ENCODE assay signal across 10 cellular contexts in the genomic region with DNA sequence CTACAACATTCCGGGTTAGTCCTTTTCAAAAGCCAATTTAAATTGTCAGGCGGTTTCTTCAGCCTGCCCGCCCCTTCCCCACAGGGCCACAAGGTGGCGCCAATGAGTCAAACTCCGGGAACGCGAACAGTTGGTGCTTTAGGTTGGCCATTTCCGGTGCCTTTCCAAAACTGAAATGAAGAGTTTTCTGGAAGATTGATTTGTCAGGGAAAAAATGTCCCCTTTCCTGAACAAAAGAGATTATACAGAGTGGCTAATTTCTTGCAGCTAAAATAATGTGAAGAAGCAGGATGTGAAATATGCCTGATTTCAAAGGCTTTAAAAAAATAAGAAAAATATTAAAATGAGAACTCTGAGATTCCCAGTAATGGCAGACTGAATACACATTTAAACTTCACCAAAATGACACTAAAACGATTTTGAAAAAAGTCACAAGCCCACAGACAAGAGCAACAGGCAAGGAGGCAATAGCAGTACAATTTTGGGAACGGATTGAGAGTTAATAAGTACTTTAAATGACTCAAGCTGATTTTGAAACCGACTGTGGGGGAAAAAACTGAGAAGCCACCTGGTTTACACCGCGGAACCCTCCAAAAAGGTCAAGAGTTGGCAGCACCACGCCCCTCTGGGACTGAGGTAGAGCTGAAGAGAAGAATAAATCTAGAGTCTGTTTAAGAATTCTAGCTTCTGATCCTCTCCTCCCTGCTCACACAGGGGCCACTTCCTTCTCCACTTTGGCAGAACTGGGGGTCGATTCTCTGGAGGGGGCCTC. TPM values are rescaled to one million over a fixed set of nuclear protein-coding genes. Genes with fewer than 3 reads are reported as not detected.
A peak's percentile ranks its signal among the peaks of the same experiment; 100 is the strongest.
DNase-seq lines count a peak whose midpoint lies in the region; ATAC-seq and TF ChIP-seq lines count a peak whose summit lies in the region.
"Had no signal": no experiment of that assay in that cellular context is flagged by ENCODE, and none has a peak within 500 bp of the region (broad histone marks: within the 10 kb centered on the region; RNA-seq: fewer than 3 reads in every experiment).

No MANE protein-coding gene starts in this region.

- H3K36me3 ChIP-seq in mammary epithelial cell (ENCODE audit: insufficient read depth, low read length) = no peaks in the 10 kb centered on the region

- no TSS peak for BruUV-seq in mammary epithelial cell (replicated peaks; lab: Mats Ljungman, UMichigan)

- no peak overlapping the region for H3K27ac ChIP-seq in mammary epithelial cell (ENCODE audit: insufficient read depth, low read depth, low read length)
- H3K27ac ChIP-seq: BLaER1 had no signal

- H3K9me3 ChIP-seq in mammary epithelial cell (replicated peaks; ENCODE audit: insufficient read depth, low read length) = no peaks in the 10 kb centered on the region
- H3K9me3 ChIP-seq: BLaER1 had no signal

- dilution Hi-C loops in mammary epithelial cell (cut with HindIII; ENCODE audit: low sequenced_read_pairs) = loop anchor here (10.0 kb wide), 1 partner anchor 60 kb away; no protein-coding TSS in a partner anchor

- CTCF ChIA-PET in mammary epithelial cell (lab: Charles Lee; ENCODE audit: low non-redundant PET) = no interaction called here

- H4K20me1 ChIP-seq in mammary epithelial cell (ENCODE audit: insufficient read depth, low read length) = no peaks in the 10 kb centered on the region
- H4K20me1 ChIP-seq: BLaER1 had no signal

- H3K4me3 ChIP-seq in WI38 (ENCODE audit: low read depth, low read length) (no peak overlapping the region), mammary epithelial cell (replicated peaks in 1 of 3; ENCODE audit: insufficient read depth in 1 of 3, low read depth in 2 of 3, low read length in 3 of 3) (no peak overlapping the region)
- H3K4me3 ChIP-seq: BLaER1, skin epidermis had no signal

- intact Hi-C loops in mammary epithelial cell (cut with micrococcal nuclease) = loop anchor here (1.0 kb wide), 1 partner anchor 58 kb away; no protein-coding TSS in a partner anchor

- ATAC-seq in HG02870 (IDR thresholded peaks at IDR 0.05; ENCODE audit: unreplicated experiment) = peak; percentile 77

- no peak overlapping the region for H3K4me2 ChIP-seq in mammary epithelial cell (ENCODE audit: insufficient read depth, low read depth, low read length)
- H3K4me2 ChIP-seq: BLaER1 had no signal

- no peak overlapping the region for H3K9ac ChIP-seq in mammary epithelial cell (ENCODE audit: insufficient read depth, low read length)
- H3K9ac ChIP-seq: BLaER1 had no signal

- H3K4me1 ChIP-seq in mammary epithelial cell (ENCODE audit: insufficient read depth, low read length) = peaks cover 4% of the 10 kb centered on the region

- H2AFZ ChIP-seq in mammary epithelial cell (ENCODE audit: low read depth, low read length) = no peak overlapping the region

- no peaks in the 10 kb centered on the region for H3K27me3 ChIP-seq in mammary epithelial cell (ENCODE audit: insufficient read depth, low read length)
- H3K27me3 ChIP-seq: BLaER1 had no signal

- TF ChIP-seq CTCF in WI38 (IDR thresholded peaks at IDR 0.05; ENCODE audit: low read depth, low read length) (peak; percentile 97), mammary epithelial cell (conservative IDR thresholded peaks at IDR 0.05 in 1 of 2, IDR thresholded peaks at IDR 0.05 in 1 of 2; ENCODE audit: extremely low read depth in 1 of 2, insufficient read depth in 1 of 2, low read depth in 1 of 2, low read length in 2 of 2) (peak; percentile 96 to 99)

- 37% methylated on average over 15 of the region's 15 CpGs for WGBS in mammary epithelial cell (ENCODE audit: low coverage, missing lambda C conversion rate)

- no peaks in the 10 kb centered on the region for H3K79me2 ChIP-seq in mammary epithelial cell (ENCODE audit: insufficient read depth, low read length)

- in situ Hi-C loops in mammary epithelial cell (cut with MboI; ENCODE audit: low sequenced_read_pairs in 2 of 2) = loop anchor here in 1 of 2 donors (5.0 kb wide), 1 partner anchor 62 kb away; no protein-coding TSS in a partner anchor

- DNase-seq in DMS 273 (lab: John Stamatoyannopoulos, UW; ENCODE audit: unreplicated experiment) = peak; percentile 83
- no peak for DNase-seq in DMS 273 treated with DMSO at 0.1 percent for 48 hours (lab: John Stamatoyannopoulos, UW)
- DNase-seq in NCI-H2107 (lab: John Stamatoyannopoulos, UW) = peak; percentile 35
- peak; percentile 54 for DNase-seq in mammary epithelial cell
- peak; percentile 70 for DNase-seq in kidney tubule cell (ENCODE audit: low spot score)
- DNase-seq in stimulated activated CD4-positive, alpha-beta T cell treated with anti-CD3 and anti-CD28 coated beads, Interleukin-4, amount 100 ng/mL, for 1 hour = peak; percentile 74

RNA-seq across cellular contexts. Expression of gene SLC46A2, which starts 45.7 kb away (rescaled TPM):
- total RNA-seq in mammary epithelial cell = not detected
- polyA plus RNA-seq in mammary epithelial cell = not detected
- not detected for polyA minus RNA-seq in mammary epithelial cell
